17 cellular contexts compared by ENCODE assay signal in the genomic region with DNA sequence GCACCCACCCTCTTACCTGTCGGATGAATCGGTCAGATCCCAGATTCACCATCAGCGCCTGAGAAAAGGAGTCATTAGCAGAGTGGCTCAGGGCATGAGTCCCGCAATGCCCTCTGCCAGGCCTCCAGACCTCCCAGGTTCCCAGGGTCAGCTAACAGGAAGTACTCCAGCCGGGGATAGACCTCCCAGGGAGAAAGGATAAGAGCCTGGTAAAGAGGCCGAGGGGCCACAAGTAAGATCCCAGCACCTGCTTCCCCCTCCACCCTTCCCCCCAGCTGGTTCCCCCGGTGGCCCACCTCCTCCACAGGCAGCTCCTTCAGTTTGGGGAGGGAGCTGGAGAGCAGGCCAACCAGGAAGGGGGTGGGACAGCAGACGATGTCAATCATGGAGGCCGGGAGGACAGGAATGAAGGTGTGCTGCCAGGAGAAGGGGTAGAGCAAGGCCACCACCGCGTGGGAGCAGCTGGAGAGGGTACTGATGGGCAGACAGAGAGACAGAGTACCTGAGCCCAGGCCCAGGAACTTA. TPM values are rescaled to one million over a fixed set of nuclear protein-coding genes. Genes with fewer than 3 reads are reported as not detected.
A peak's percentile ranks its signal among the peaks of the same experiment; 100 is the strongest.
DNase-seq lines count a peak whose midpoint lies in the region; ATAC-seq and FAIRE-seq lines count a peak whose summit lies in the region.
"Had no signal": no experiment of that assay in that cellular context is flagged by ENCODE, and none has a peak within 500 bp of the region (broad histone marks: within the 10 kb centered on the region; RNA-seq: fewer than 3 reads in every experiment).

No MANE protein-coding gene starts in this region.

- H3K27me3 Mint-ChIP-seq in T-helper 17 cell: no peaks in the 10 kb centered on the region
- H3K27me3 Mint-ChIP-seq: activated naive CD4-positive, alpha-beta T cell treated with anti-CD3 and anti-CD28 coated beads, Interleukin-2, amount 10 ng/mL, durations not matched to agents 7 days and 5 days had no signal

- in situ Hi-C loops in HAP-1 (cut with MboI; ENCODE audit: low sequenced_read_pairs): loop anchor here (10.0 kb wide), 1 partner anchor 106 kb away; no protein-coding TSS in a partner anchor

- H3K4me1 Mint-ChIP-seq in T-helper 17 cell: peaks cover 10% of the 10 kb centered on the region

- peaks cover 29 to 53% (median 37%) of the 10 kb centered on the region in 10 experiments for H3K4me1 ChIP-seq in BLaER1 treated with 17β-estradiol and CSF1 and Interleukin-3, amounts not matched to agents 10 nM and 100 nM
- H3K4me1 ChIP-seq in HAP-1: peaks cover 30% of the 10 kb centered on the region
- H3K4me1 ChIP-seq: vagina had no signal

- H3K4me2 ChIP-seq in BLaER1 treated with 17β-estradiol and CSF1 and Interleukin-3, amounts not matched to agents 10 nM and 100 nM: peak overlapping the region; percentile 80 to 96 (median 84)

- no peak overlapping the region for H3K27ac ChIP-seq in BLaER1 treated with 17β-estradiol and CSF1 and Interleukin-3, amounts not matched to agents 10 nM and 100 nM
- H3K27ac ChIP-seq: vagina had no signal

- H3K36me3 ChIP-seq in BLaER1 treated with 17β-estradiol and CSF1 and Interleukin-3, amounts not matched to agents 10 nM and 100 nM: peaks cover 0 to 37% (median 15%) of the 10 kb centered on the region in 11 experiments; a peak in 15 of 22 replicates
- H3K36me3 ChIP-seq in HAP-1 (replicated peaks): peaks cover 21% of the 10 kb centered on the region

- peak overlapping the region; percentile 6 for H3K27ac Mint-ChIP-seq in T-helper 17 cell
- H3K27ac Mint-ChIP-seq: activated naive CD4-positive, alpha-beta T cell treated with anti-CD3 and anti-CD28 coated beads, Interleukin-2, amount 10 ng/mL, durations not matched to agents 7 days and 5 days had no signal

- intact Hi-C loops in posterior vena cava (cut with DNase I): no loop called here

- FAIRE-seq in HTR-8/SVneo (lab: Jason Lieb, UNC): no peak
- FAIRE-seq: colon, GM12878 had no signal

- H4K20me1 ChIP-seq in BLaER1 treated with 17β-estradiol and CSF1 and Interleukin-3, amounts not matched to agents 10 nM and 100 nM: peaks cover 0 to 60% (median 24%) of the 10 kb centered on the region in 11 experiments; a peak in 15 of 22 replicates

- H3K4me3 ChIP-seq in BLaER1 treated with 17β-estradiol and CSF1 and Interleukin-3, amounts not matched to agents 10 nM and 100 nM: no peak overlapping the region
- no peak overlapping the region for H3K4me3 ChIP-seq in HAP-1
- H3K4me3 ChIP-seq: GM12878, skin epidermis, vagina had no signal

- no peak overlapping the region for H3K9ac ChIP-seq in BLaER1 treated with 17β-estradiol and CSF1 and Interleukin-3, amounts not matched to agents 10 nM and 100 nM

- H3K4me3 Mint-ChIP-seq in T-helper 17 cell: no peak overlapping the region
- H3K4me3 Mint-ChIP-seq: activated naive CD4-positive, alpha-beta T cell treated with anti-CD3 and anti-CD28 coated beads, Interleukin-2, amount 10 ng/mL, durations not matched to agents 7 days and 5 days had no signal

- DNase-seq in T-helper 17 cell (no peak), glomerular visceral epithelial cell (ENCODE audit: extremely low spot score) (peak; percentile 33), posterior vena cava (ENCODE audit: low spot score) (peak; percentile 62), NCI-H2081 (lab: John Stamatoyannopoulos, UW) (no peak), HTR-8/SVneo (ENCODE audit: insufficient read length, low spot score) (no peak), HAP-1 (ENCODE audit: low spot score in 2 of 2) (no peak)
- DNase-seq in effector CD8-positive, alpha-beta T cell (lab: John Stamatoyannopoulos, UW): no peak
- DNase-seq: activated CD4-positive, alpha-beta T cell treated with anti-CD3 and anti-CD28 coated beads, Interleukin-2, amount 50 U/mL, for 4 hours; activated naive CD4-positive, alpha-beta T cell treated with anti-CD3 and anti-CD28 coated beads, Interleukin-2, amount 10 ng/mL, durations not matched to agents 7 days and 5 days; DMS79 treated with DMSO at 0.1 percent for 48 hours; NCI-H1092; NCI-H446 treated with DMSO at 0.1 percent for 48 hours had no signal

- no peak for ATAC-seq in T-helper 17 cell

- no peaks in the 10 kb centered on the region for H3K9me3 ChIP-seq in BLaER1 treated with 17β-estradiol and CSF1 and Interleukin-3, amounts not matched to agents 10 nM and 100 nM (replicated peaks in 1 of 11)
- H3K9me3 ChIP-seq in T-helper 17 cell (ENCODE audit: control insufficient read depth, low read length, poor library complexity, severe bottlenecking) (no peaks in the 10 kb centered on the region), HAP-1 (no peaks in the 10 kb centered on the region)
- H3K9me3 ChIP-seq: vagina had no signal

- no peaks in the 10 kb centered on the region for H3K27me3 ChIP-seq in BLaER1 treated with 17β-estradiol and CSF1 and Interleukin-3, amounts not matched to agents 10 nM and 100 nM
- H3K27me3 ChIP-seq in HAP-1 (ENCODE audit: low read depth): no peaks in the 10 kb centered on the region
- H3K27me3 ChIP-seq: vagina had no signal

- H3K36me3 Mint-ChIP-seq in T-helper 17 cell (ENCODE audit: low read depth): peaks cover 5% of the 10 kb centered on the region

RNA-seq across cellular contexts. Expression of gene RPL27A, which starts 16.4 kb away (rescaled TPM):
- 1,000 to 10,000 TPM; 1,682 to 1,804 TPM for total RNA-seq in T-helper 17 cell
- total RNA-seq in posterior vena cava: 100 to 1,000 TPM; 610 to 698 TPM

RNA-seq across cellular contexts. Expression of gene TRIM66, which starts 16.5 kb away (rescaled TPM):
- total RNA-seq in T-helper 17 cell (10 to 100 TPM; 20.0 to 23.5 TPM), posterior vena cava (10 to 100 TPM in 1 of 2 donors, 1 to 10 TPM in 1; 5.9 to 13.4 TPM)

Comparison
In these comparisons a context has a peak if more than half of its experiments do, and no peak if none do; other contexts are left out.
1. DNase-seq: peak in glomerular visceral epithelial cell (single experiment) and posterior vena cava (single experiment); none in T-helper 17 cell (0 of 3), NCI-H2081 (0 of 2), HTR-8/SVneo (single experiment), HAP-1 (0 of 2) and effector CD8-positive, alpha-beta T cell (single experiment).